In genomic region chr10:78794736-78795455, GRCh38 we compare ENCODE assay signal across 28 cellular contexts.
"Had no signal": no experiment of that assay in that cellular context is flagged by ENCODE, and none has a peak within 500 bp of the region (broad histone marks: within the 10 kb centered on the region; RNA-seq: fewer than 3 reads in every experiment).

No MANE protein-coding gene starts in this region.

- H3K27me3 ChIP-seq: ascending aorta, cardiac muscle cell, SJCRH30 had no signal

- H3K4me3 Mint-ChIP-seq: activated CD4-positive, alpha-beta T cell treated with anti-CD3 and anti-CD28 coated beads, Interleukin-2, amount 10 ng/mL, durations not matched to agents 24 days and 14 days; activated CD8-positive, alpha-beta T cell treated with anti-CD3 and anti-CD28 coated beads for 36 hours; activated naive CD8-positive, alpha-beta T cell treated with anti-CD3 and anti-CD28 coated beads, Interleukin-2, amount 10 ng/mL, durations not matched to agents 7 days and 5 days; activated T-cell treated with anti-CD3 and anti-CD28 coated beads, Interleukin-2, amount 50 U/mL, for 72 hours; activated T-helper 17 cell treated with anti-CD3 and anti-CD28 coated beads, Interleukin-2, amount 50 U/mL, for 72 hours had no signal

- ATAC-seq: activated CD8-positive, alpha-beta T cell treated with anti-CD3 and anti-CD28 coated beads for 36 hours; activated T-cell treated with anti-CD3 and anti-CD28 coated beads, Interleukin-2, amount 50 U/mL, for 72 hours; activated T-helper 17 cell treated with anti-CD3 and anti-CD28 coated beads, Interleukin-2, amount 50 U/mL, for 72 hours; K562; Panc1 had no signal

- DNase-seq: activated CD4-positive, alpha-beta T cell treated with anti-CD3 and anti-CD28 coated beads, Interleukin-2, amount 10 ng/mL, durations not matched to agents 24 days and 14 days; activated CD4-positive, alpha-beta T cell treated with anti-CD3 and anti-CD28 coated beads, Interleukin-2, amount 50 U/mL, for 4 hours; activated CD4-positive, CD25-positive, alpha-beta regulatory T cell; activated CD8-positive, alpha-beta T cell treated with anti-CD3 and anti-CD28 coated beads for 36 hours; activated effector memory CD4-positive, alpha-beta T cell treated with anti-CD3 and anti-CD28 coated beads, Interleukin-2, amount 50 U/mL, for 16 hours; activated naive CD4-positive, alpha-beta T cell; activated naive CD4-positive, alpha-beta T cell treated with anti-CD3 and anti-CD28 coated beads, Interleukin-2, amount 50 U/mL, for 16 hours; activated naive CD8-positive, alpha-beta T cell treated with anti-CD3 and anti-CD28 coated beads, Interleukin-2, amount 10 ng/mL, durations not matched to agents 7 days and 5 days; activated T-cell treated with anti-CD3 and anti-CD28 coated beads, Interleukin-2, amount 50 U/mL, for 1 hour; activated T-cell treated with anti-CD3 and anti-CD28 coated beads, Interleukin-2, amount 50 U/mL, for 72 hours; amygdala; NCI-H1092 treated with DMSO at 0.1 percent for 48 hours; NCI-H1417; NCI-H146; NCI-H187; NCI-H2081; NCI-H226; NCI-H524 treated with DMSO at 0.1 percent for 48 hours; SHP77; SJCRH30; T1000; WERI-Rb-1 had no signal

- H3K36me3 ChIP-seq: ascending aorta, cardiac muscle cell, SJCRH30, WERI-Rb-1 had no signal

- H3K9me3 ChIP-seq: ascending aorta, SJCRH30 had no signal

- H3K36me3 Mint-ChIP-seq: activated naive CD8-positive, alpha-beta T cell treated with anti-CD3 and anti-CD28 coated beads, Interleukin-2, amount 10 ng/mL, durations not matched to agents 7 days and 5 days had no signal

- H3K27ac ChIP-seq: ascending aorta, cardiac muscle cell, SJCRH30, SK-N-MC, WERI-Rb-1 had no signal

- H3K27ac Mint-ChIP-seq: activated CD4-positive, alpha-beta T cell treated with anti-CD3 and anti-CD28 coated beads, Interleukin-2, amount 10 ng/mL, durations not matched to agents 24 days and 14 days; activated CD8-positive, alpha-beta T cell treated with anti-CD3 and anti-CD28 coated beads for 36 hours; activated T-cell treated with anti-CD3 and anti-CD28 coated beads, Interleukin-2, amount 50 U/mL, for 72 hours; activated T-helper 17 cell treated with anti-CD3 and anti-CD28 coated beads, Interleukin-2, amount 50 U/mL, for 72 hours had no signal

- H3K4me1 ChIP-seq: ascending aorta, SJCRH30 had no signal

- H3K9me3 Mint-ChIP-seq: activated CD4-positive, alpha-beta T cell treated with anti-CD3 and anti-CD28 coated beads, Interleukin-2, amount 10 ng/mL, durations not matched to agents 24 days and 14 days; activated CD8-positive, alpha-beta T cell treated with anti-CD3 and anti-CD28 coated beads for 36 hours; activated naive CD8-positive, alpha-beta T cell treated with anti-CD3 and anti-CD28 coated beads, Interleukin-2, amount 10 ng/mL, durations not matched to agents 7 days and 5 days; activated T-cell treated with anti-CD3 and anti-CD28 coated beads, Interleukin-2, amount 50 U/mL, for 72 hours; activated T-helper 17 cell treated with anti-CD3 and anti-CD28 coated beads, Interleukin-2, amount 50 U/mL, for 72 hours had no signal

- H3K4me1 Mint-ChIP-seq: activated CD4-positive, alpha-beta T cell treated with anti-CD3 and anti-CD28 coated beads, Interleukin-2, amount 10 ng/mL, durations not matched to agents 24 days and 14 days; activated naive CD8-positive, alpha-beta T cell treated with anti-CD3 and anti-CD28 coated beads, Interleukin-2, amount 10 ng/mL, durations not matched to agents 7 days and 5 days; activated T-helper 17 cell treated with anti-CD3 and anti-CD28 coated beads, Interleukin-2, amount 50 U/mL, for 72 hours had no signal

- H3K4me3 ChIP-seq: ascending aorta, cardiac muscle cell, K562, SJCRH30, SK-N-MC had no signal
